Comparison of ENCODE assay signal across 27 cellular contexts in genomic region chr3:171760475-171760874, GRCh38. TPM values are rescaled to one million over a fixed set of nuclear protein-coding genes. Genes with fewer than 3 reads are reported as not detected.
"Had no signal": no experiment of that assay in that cellular context is flagged by ENCODE, and none has a peak within 500 bp of the region (broad histone marks: within the 10 kb centered on the region; RNA-seq: fewer than 3 reads in every experiment).

No MANE protein-coding gene starts in this region.

- H3K9me3 Mint-ChIP-seq: mesothelial cell of epicardium; natural killer cell treated with Interleukin-12 subunit alpha and Interleukin-12 subunit beta and Interleukin-15 and Interleukin-18, amount 100 ng/mL, for 72 hours; stimulated activated effector memory CD8-positive, alpha-beta T cell treated with anti-CD3 and anti-CD28 coated beads, Interleukin-12 subunit alpha, Interleukin-12 subunit beta, amount 100 ng/mL, for 72 hours; stimulated activated naive CD8-positive, alpha-beta T cell treated with anti-CD3 and anti-CD28 coated beads, Interleukin-15, Interleukin-2, amounts not matched to agents 100 ng/mL and 50 ng/mL, for 24 hours had no signal

- H3K27ac ChIP-seq: left ventricle myocardium inferior, ovary, right atrium auricular region, right lobe of liver, suprapubic skin, thoracic aorta, tibial artery, upper lobe of right lung had no signal

- H3K27ac Mint-ChIP-seq: mesothelial cell of epicardium; naive thymus-derived CD4-positive, alpha-beta T cell; natural killer cell treated with Interleukin-12 subunit alpha and Interleukin-12 subunit beta and Interleukin-15 and Interleukin-18, amount 100 ng/mL, for 72 hours; progenitor cell of endocrine pancreas; stimulated activated effector memory CD8-positive, alpha-beta T cell treated with anti-CD3 and anti-CD28 coated beads, Interleukin-12 subunit alpha, Interleukin-12 subunit beta, amount 100 ng/mL, for 72 hours; stimulated activated naive CD8-positive, alpha-beta T cell treated with anti-CD3 and anti-CD28 coated beads, Interleukin-15, Interleukin-2, amounts not matched to agents 100 ng/mL and 50 ng/mL, for 24 hours had no signal

- FAIRE-seq: keratinocyte, urothelium cell line had no signal

- H3K27me3 Mint-ChIP-seq: natural killer cell treated with Interleukin-12 subunit alpha and Interleukin-12 subunit beta and Interleukin-15 and Interleukin-18, amount 100 ng/mL, for 72 hours; progenitor cell of endocrine pancreas had no signal

- ATAC-seq: left cardiac atrium; naive thymus-derived CD4-positive, alpha-beta T cell; natural killer cell treated with Interleukin-12 subunit alpha and Interleukin-12 subunit beta and Interleukin-15 and Interleukin-18, amount 100 ng/mL, for 72 hours; right lobe of liver; stimulated activated effector memory CD8-positive, alpha-beta T cell treated with anti-CD3 and anti-CD28 coated beads, Interleukin-12 subunit alpha, Interleukin-12 subunit beta, amount 100 ng/mL, for 72 hours; upper lobe of right lung had no signal

- H3K36me3 Mint-ChIP-seq: naive thymus-derived CD4-positive, alpha-beta T cell; natural killer cell treated with Interleukin-12 subunit alpha and Interleukin-12 subunit beta and Interleukin-15 and Interleukin-18, amount 100 ng/mL, for 72 hours; stimulated activated effector memory CD8-positive, alpha-beta T cell treated with anti-CD3 and anti-CD28 coated beads, Interleukin-12 subunit alpha, Interleukin-12 subunit beta, amount 100 ng/mL, for 72 hours had no signal

- H3K4me1 ChIP-seq: upper lobe of right lung had no signal

- H3K27me3 ChIP-seq: ovary, right atrium auricular region, right lobe of liver, suprapubic skin, tibial artery, upper lobe of right lung had no signal

- H3K4me3 Mint-ChIP-seq: mesothelial cell of epicardium; naive thymus-derived CD4-positive, alpha-beta T cell; natural killer cell treated with Interleukin-12 subunit alpha and Interleukin-12 subunit beta and Interleukin-15 and Interleukin-18, amount 100 ng/mL, for 72 hours; stimulated activated effector memory CD8-positive, alpha-beta T cell treated with anti-CD3 and anti-CD28 coated beads, Interleukin-12 subunit alpha, Interleukin-12 subunit beta, amount 100 ng/mL, for 72 hours; stimulated activated naive CD8-positive, alpha-beta T cell treated with anti-CD3 and anti-CD28 coated beads, Interleukin-15, Interleukin-2, amounts not matched to agents 100 ng/mL and 50 ng/mL, for 24 hours had no signal

- H3K4me3 ChIP-seq: left ventricle myocardium inferior, lung, ovary, right atrium auricular region, right lobe of liver, suprapubic skin, thoracic aorta, tibial artery, upper lobe of right lung had no signal

- H3K36me3 ChIP-seq: left ventricle myocardium inferior, ovary, right atrium auricular region, right lobe of liver, suprapubic skin, thoracic aorta, tibial artery, upper lobe of right lung had no signal

- DNase-seq: hippocampal formation; kidney glomerular epithelial cell; left cardiac atrium; left ventricle myocardium inferior; mesendoderm; naive thymus-derived CD4-positive, alpha-beta T cell; ovary; right lobe of liver; stimulated activated CD4-positive, alpha-beta T cell treated with anti-CD3 and anti-CD28 coated beads, Interleukin-12 subunit alpha, Interleukin-12 subunit beta, amount 100 ng/mL, for 4 hours; stimulated activated CD4-positive, alpha-beta T cell treated with anti-CD3 and anti-CD28 coated beads, Interleukin-15, amount 100 ng/mL, for 24 hours; stimulated activated CD4-positive, alpha-beta T cell treated with anti-CD3 and anti-CD28 coated beads, Interleukin-2, amount 100 ng/mL, for 24 hours; stimulated activated CD4-positive, alpha-beta T cell treated with anti-CD3 and anti-CD28 coated beads, Interleukin-4, amount 100 ng/mL, for 1 hour; stimulated activated naive CD4-positive, alpha-beta T cell; tibial artery; trophoblast cell; upper lobe of right lung had no signal

- H3K9me3 ChIP-seq: left ventricle myocardium inferior, ovary, right atrium auricular region, right lobe of liver, suprapubic skin, thoracic aorta, tibial artery, upper lobe of right lung had no signal

RNA-seq across cellular contexts. Expression of gene PLD1, which starts 49.8 kb away (rescaled TPM):
- polyA plus RNA-seq: naive thymus-derived CD4-positive, alpha-beta T cell had no signal
